11 cellular contexts compared by ENCODE assay signal in the genomic region with DNA sequence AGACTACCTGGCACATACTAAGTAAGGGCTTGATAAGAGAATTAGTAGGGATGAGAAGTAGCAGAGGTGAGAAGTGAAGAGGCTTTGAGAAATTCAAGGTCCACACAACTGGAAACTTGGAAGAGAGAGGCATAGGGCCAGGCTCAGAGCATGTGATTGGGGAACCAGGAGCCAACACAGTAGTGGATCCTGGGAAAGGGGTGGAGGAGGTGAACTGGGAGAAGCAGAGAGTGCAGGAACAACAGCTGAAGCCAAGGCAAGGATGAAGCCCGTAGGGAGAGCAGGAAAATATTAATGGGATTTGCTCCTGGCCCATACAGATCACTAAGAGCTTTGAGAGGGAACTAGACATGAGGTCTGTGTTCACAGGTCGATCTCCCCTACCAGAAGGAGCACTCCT. TPM values are rescaled to one million over a fixed set of nuclear protein-coding genes. Genes with fewer than 3 reads are reported as not detected.
DNase-seq lines count a peak whose midpoint lies in the region; ATAC-seq, FAIRE-seq and TF ChIP-seq lines count a peak whose summit lies in the region.
"Had no signal": no experiment of that assay in that cellular context is flagged by ENCODE, and none has a peak within 500 bp of the region (broad histone marks: within the 10 kb centered on the region; RNA-seq: fewer than 3 reads in every experiment).

No MANE protein-coding gene starts in this region.

- DNase-seq in CD8-positive, alpha-beta memory T cell, result no peak
- DNase-seq in T-helper 17 cell, result no peak
- peak; percentile 12 for DNase-seq in mesendoderm
- no peak for DNase-seq in stimulated activated CD4-positive, alpha-beta T cell treated with anti-CD3 and anti-CD28 coated beads, Interleukin-2, amount 100 ng/mL, for 48 hours
- DNase-seq in kidney, result no peak
- no peak for DNase-seq in foreskin melanocyte
- DNase-seq: heart right ventricle, mucosa of descending colon, NCI-H526 treated with DMSO at 0.1 percent for 48 hours had no signal

- no peaks in the 10 kb centered on the region for H3K79me2 ChIP-seq in mesendoderm (ENCODE audit: control insufficient read depth, insufficient read depth, low read length)

- H3K18ac ChIP-seq in mesendoderm (ENCODE audit: low read length), result no peak overlapping the region

- no peak overlapping the region for H4K8ac ChIP-seq in mesendoderm (ENCODE audit: low read depth, low read length)

- peaks cover 22% of the 10 kb centered on the region for H3K36me3 ChIP-seq in CD8-positive, alpha-beta memory T cell (ENCODE audit: insufficient read depth, low read length)
- H3K36me3 ChIP-seq in mesendoderm (ENCODE audit: control insufficient read depth, insufficient read depth, low read length) (peaks cover 8% of the 10 kb centered on the region), kidney (ENCODE audit: control insufficient read depth in 1 of 2, insufficient read depth in 2 of 2, low read length in 2 of 2) (peaks cover 0 to 5% of the 10 kb centered on the region in 2 donors)

- H3K4me3 Mint-ChIP-seq in CD8-positive, alpha-beta memory T cell, result peak overlapping the region; percentile 60 to 88 (median 83)
- peak overlapping the region; percentile 92 for H3K4me3 Mint-ChIP-seq in T-helper 17 cell

- intact Hi-C loops in kidney (cut with DNase I), result no loop called here

- H2BK120ac ChIP-seq in mesendoderm (ENCODE audit: low read depth, low read length), result no peak overlapping the region

- peaks cover 60% of the 10 kb centered on the region for H3K4me1 ChIP-seq in CD8-positive, alpha-beta memory T cell (ENCODE audit: insufficient read depth, low read length)
- H3K4me1 ChIP-seq in mesendoderm (ENCODE audit: control insufficient read depth, low read depth, low read length) (peaks cover 2% of the 10 kb centered on the region), kidney (ENCODE audit: control insufficient read depth in 1 of 2, insufficient read depth in 1 of 2, low read depth in 1 of 2, low read length in 2 of 2) (peaks cover 0 to 9% of the 10 kb centered on the region in 2 donors)

- no peak overlapping the region for H2BK5ac ChIP-seq in mesendoderm (ENCODE audit: low read length)

- peaks cover 1 to 47% (median 1%) of the 10 kb centered on the region in 3 donors for H3K36me3 Mint-ChIP-seq in CD8-positive, alpha-beta memory T cell
- peaks cover 7% of the 10 kb centered on the region for H3K36me3 Mint-ChIP-seq in T-helper 17 cell (ENCODE audit: low read depth)

- no peak overlapping the region for H2AK5ac ChIP-seq in mesendoderm (ENCODE audit: low read length)

- H3K56ac ChIP-seq in mesendoderm (ENCODE audit: low read length), result peak overlapping the region; percentile 8

- peak overlapping the region; percentile 84 to 99 (median 93) for H3K27ac Mint-ChIP-seq in CD8-positive, alpha-beta memory T cell
- peak overlapping the region; percentile 97 for H3K27ac Mint-ChIP-seq in T-helper 17 cell

- H2BK15ac ChIP-seq in mesendoderm (replicated peaks; ENCODE audit: low read depth), result no peak overlapping the region

- no CpG with 5 or more reads among the region's 2 CpGs for WGBS in mesendoderm (ENCODE audit: extremely low coverage, insufficient coverage, low lambda C conversion rate)

- H3K4me1 Mint-ChIP-seq in CD8-positive, alpha-beta memory T cell, result peaks cover 64 to 83% (median 71%) of the 10 kb centered on the region in 3 donors
- peaks cover 71% of the 10 kb centered on the region for H3K4me1 Mint-ChIP-seq in T-helper 17 cell

- TF ChIP-seq CTCF in kidney (IDR thresholded peaks at IDR 0.05; ENCODE audit: borderline replicate concordance, extremely low read depth, insufficient read depth), result no peak

- peaks cover 0 to 1% of the 10 kb centered on the region in 2 donors for H3K27me3 Mint-ChIP-seq in CD8-positive, alpha-beta memory T cell
- no peaks in the 10 kb centered on the region for H3K27me3 Mint-ChIP-seq in T-helper 17 cell

- no peaks in the 10 kb centered on the region for H3K27me3 ChIP-seq in CD8-positive, alpha-beta memory T cell (ENCODE audit: insufficient read depth, low read length, poor library complexity, severe bottlenecking)
- H3K27me3 ChIP-seq in mesendoderm (ENCODE audit: insufficient read depth, low read length, poor library complexity), result no peaks in the 10 kb centered on the region
- H3K27me3 ChIP-seq: heart right ventricle had no signal

- H3K4me3 ChIP-seq in CD8-positive, alpha-beta memory T cell (ENCODE audit: low read length), result peak overlapping the region; percentile 52
- H3K4me3 ChIP-seq in mesendoderm (ENCODE audit: low read length), result no peak overlapping the region
- H3K4me3 ChIP-seq in kidney (ENCODE audit: low read length in 2 of 2), result no peak overlapping the region
- H3K4me3 ChIP-seq: coronary artery, mucosa of descending colon, smooth muscle cell had no signal

- no peak for ATAC-seq in T-helper 17 cell

- no peaks in the 10 kb centered on the region for H3K9me3 Mint-ChIP-seq in CD8-positive, alpha-beta memory T cell

- H3K4me2 ChIP-seq in mesendoderm (ENCODE audit: low read length), result no peak overlapping the region
- H3K4me2 ChIP-seq: smooth muscle cell had no signal

- no peak for FAIRE-seq in kidney (lab: Jason Lieb, UNC)

- H3K23ac ChIP-seq in mesendoderm (ENCODE audit: low read length), result no peak overlapping the region

- no peak overlapping the region for H3K4ac ChIP-seq in mesendoderm (ENCODE audit: low read depth, low read length)

- H3K9ac ChIP-seq in mesendoderm (ENCODE audit: low read length), result no peak overlapping the region
- no peak overlapping the region for H3K9ac ChIP-seq in kidney (ENCODE audit: low read length in 2 of 2)

- POLR2A ChIA-PET in CD8-positive, alpha-beta memory T cell (lab: Charles Lee), result interaction anchor here (0.6 to 3.9 kb wide), 5 partner anchors 12 to 292 kb away, joined by 3 to 25 read pairs (median 4); partner anchors contain the start of genes CSAD, TARBP2 and ZNF740

- no peak overlapping the region for H4K5ac ChIP-seq in mesendoderm (ENCODE audit: low read length)

- CTCF ChIA-PET in CD8-positive, alpha-beta memory T cell (lab: Charles Lee), result interaction anchor here (0.8 to 13.9 kb wide), 17 partner anchors 8 to 144 kb away, joined by 3 to 192 read pairs (median 5); partner anchors contain the start of genes AAAS, CSAD, ESPL1 and PFDN5

- no peaks in the 10 kb centered on the region for H3K9me3 ChIP-seq in CD8-positive, alpha-beta memory T cell (ENCODE audit: low read length)
- H3K9me3 ChIP-seq in T-helper 17 cell (ENCODE audit: control insufficient read depth, low read length, poor library complexity, severe bottlenecking), result no peaks in the 10 kb centered on the region
- no peaks in the 10 kb centered on the region for H3K9me3 ChIP-seq in kidney (ENCODE audit: control insufficient read depth in 1 of 2, low read length in 2 of 2)
- H3K9me3 ChIP-seq: heart right ventricle, mucosa of descending colon had no signal

- H3K79me1 ChIP-seq in mesendoderm (ENCODE audit: low read length), result peaks cover 2% of the 10 kb centered on the region

- H3K27ac ChIP-seq in CD8-positive, alpha-beta memory T cell (ENCODE audit: low read depth, low read length), result no peak overlapping the region
- H3K27ac ChIP-seq in mesendoderm (ENCODE audit: low read depth, low read length) (no peak overlapping the region), kidney (ENCODE audit: low read depth in 2 of 2, low read length in 2 of 2) (no peak overlapping the region)

RNA-seq across cellular contexts. Expression of gene ITGB7, which starts 1.4 kb away (rescaled TPM):
- 100 to 1,000 TPM; 339 TPM for total RNA-seq in CD8-positive, alpha-beta memory T cell
- 292 TPM for polyA plus RNA-seq in CD8-positive, alpha-beta memory T cell
- total RNA-seq in T-helper 17 cell (100 to 1,000 TPM; 306 to 367 TPM), kidney (14.5 TPM)
- 0.49 TPM for polyA plus RNA-seq in mesendoderm (2013, experiment 1 of 2)
- 0.88 TPM for polyA plus RNA-seq in mesendoderm (2013, experiment 2 of 2)
- polyA plus RNA-seq in kidney (ENCODE audit: insufficient read depth, low read depth, low replicate concordance), result 11.0 TPM
- polyA plus RNA-seq: smooth muscle cell had no signal

RNA-seq across cellular contexts. Expression of gene RARG, which starts 23.6 kb away (rescaled TPM):
- 10 to 100 TPM; 67.0 to 68.4 TPM for total RNA-seq in CD8-positive, alpha-beta memory T cell
- polyA plus RNA-seq in CD8-positive, alpha-beta memory T cell, result 15.4 TPM
- 10 to 100 TPM; 57.6 to 57.8 TPM for total RNA-seq in T-helper 17 cell
- polyA plus RNA-seq in mesendoderm (2013, experiment 1 of 2), result 28.5 TPM
- 26.2 TPM for polyA plus RNA-seq in mesendoderm (2013, experiment 2 of 2)
- total RNA-seq in kidney, result 34.1 TPM
- polyA plus RNA-seq in kidney (ENCODE audit: insufficient read depth, low read depth, low replicate concordance), result 13.2 TPM

RNA-seq across cellular contexts. Expression of gene CSAD, which starts 27.7 kb away (rescaled TPM):
- 10 to 100 TPM; 15.8 to 18.7 TPM for total RNA-seq in CD8-positive, alpha-beta memory T cell
- 0.70 TPM for polyA plus RNA-seq in CD8-positive, alpha-beta memory T cell
- total RNA-seq in T-helper 17 cell, result 10 to 100 TPM; 57.2 to 61.0 TPM
- 3.2 TPM for polyA plus RNA-seq in mesendoderm (2013, experiment 1 of 2)
- 3.5 TPM for polyA plus RNA-seq in mesendoderm (2013, experiment 2 of 2)
- 39.1 TPM for total RNA-seq in kidney
- 24.0 TPM for polyA plus RNA-seq in kidney (ENCODE audit: insufficient read depth, low read depth, low replicate concordance)

RNA-seq across cellular contexts. Expression of gene ZNF740, which starts 27.9 kb away (rescaled TPM):
- total RNA-seq in CD8-positive, alpha-beta memory T cell, result 10 to 100 TPM; 50.4 to 52.0 TPM
- polyA plus RNA-seq in CD8-positive, alpha-beta memory T cell, result 3.3 TPM
- total RNA-seq in T-helper 17 cell (10 to 100 TPM; 24.3 to 34.6 TPM), kidney (58.3 TPM)
- 6.8 TPM for polyA plus RNA-seq in mesendoderm (2013, experiment 1 of 2)
- 7.1 TPM for polyA plus RNA-seq in mesendoderm (2013, experiment 2 of 2)
- 11.1 TPM for polyA plus RNA-seq in kidney (ENCODE audit: insufficient read depth, low read depth, low replicate concordance)

RNA-seq across cellular contexts. Expression of gene ESPL1, which starts 59.7 kb away (rescaled TPM):
- total RNA-seq in CD8-positive, alpha-beta memory T cell, result 10 to 100 TPM; 58.4 to 63.4 TPM
- polyA plus RNA-seq in CD8-positive, alpha-beta memory T cell, result not detected
- total RNA-seq in T-helper 17 cell, result under 1 TPM; 0.30 to 0.83 TPM
- 16.8 TPM for polyA plus RNA-seq in mesendoderm (2013, experiment 1 of 2)
- 15.4 TPM for polyA plus RNA-seq in mesendoderm (2013, experiment 2 of 2)
- 1.5 TPM for total RNA-seq in kidney
- 2.9 TPM for polyA plus RNA-seq in kidney (ENCODE audit: insufficient read depth, low read depth, low replicate concordance)

Comparison
In these comparisons a context has a peak if more than half of its experiments do, and no peak if none do; other contexts are left out.
1. RNA of gene ITGB7, which starts 1.4 kb away (total RNA-seq): 306 to 367 TPM in T-helper 17 cell and 339 TPM in CD8-positive, alpha-beta memory T cell; 14.5 TPM in kidney (single experiment); every median in the first group is over 10 times any median in the second.